In the genomic region with DNA sequence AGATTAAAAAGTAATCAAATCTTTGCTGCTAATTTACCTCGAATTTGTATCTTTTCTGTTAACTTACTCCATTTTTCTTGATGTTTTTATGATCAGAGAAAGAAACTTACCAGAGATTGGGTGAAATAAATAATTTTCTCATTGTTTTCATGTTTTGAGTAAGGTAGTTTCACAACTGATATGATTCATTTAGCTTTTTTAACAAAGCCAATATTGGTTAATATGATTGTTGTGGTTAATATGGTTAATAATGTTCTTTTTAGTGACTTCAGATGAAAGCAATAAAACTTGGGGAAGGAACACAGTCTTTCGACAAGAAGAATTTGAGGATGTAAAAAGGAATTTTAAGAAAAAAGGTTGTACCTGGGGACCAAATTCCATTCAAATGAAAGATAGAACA, we compare ENCODE assay signal across 1 cellular context.
TF ChIP-seq lines count a peak whose summit lies in the region.

No MANE protein-coding gene starts in this region.

TF ChIP-seq in K562, 482 proteins besides CTCF, POLR2A, EP300 and RAD21:
- TF ChIP-seq BMI1 (IDR thresholded peaks at IDR 0.05; ENCODE audit: low read length) (no peak), CBFA2T2 (conservative IDR thresholded peaks at IDR 0.05) (no peak), ZFP91 (CRISPR knock-in tag; IDR thresholded peaks at IDR 0.05) (no peak), NCOR1 (IDR thresholded peaks at IDR 0.05) (no peak), KLF10 (CRISPR knock-in tag; IDR thresholded peaks at IDR 0.05) (no peak), PURB (CRISPR knock-in tag; IDR thresholded peaks at IDR 0.05; ENCODE audit: low read depth) (no peak), PYGO2 (tag; IDR thresholded peaks at IDR 0.05) (no peak), ELF1 (tag; IDR thresholded peaks at IDR 0.05) (no peak), ELF4 (CRISPR knock-in tag; IDR thresholded peaks at IDR 0.05) (no peak), SETDB1 (IDR thresholded peaks at IDR 0.05; ENCODE audit: low read length) (no peak), DNMT1 (IDR thresholded peaks at IDR 0.05) (no peak), YBX1 (IDR thresholded peaks at IDR 0.05) (no peak), ARHGAP35 (IDR thresholded peaks at IDR 0.05; ENCODE audit: partially characterized antibody) (no peak), TAF1 (IDR thresholded peaks at IDR 0.05; ENCODE audit: control insufficient read depth, extremely low read depth, insufficient read depth, low read length, severe bottlenecking) (no peak), U2AF1 (optimal IDR thresholded peaks at IDR 0.05; ENCODE audit: low read depth, low read length) (no peak)
- TF ChIP-seq, protein P1, sequence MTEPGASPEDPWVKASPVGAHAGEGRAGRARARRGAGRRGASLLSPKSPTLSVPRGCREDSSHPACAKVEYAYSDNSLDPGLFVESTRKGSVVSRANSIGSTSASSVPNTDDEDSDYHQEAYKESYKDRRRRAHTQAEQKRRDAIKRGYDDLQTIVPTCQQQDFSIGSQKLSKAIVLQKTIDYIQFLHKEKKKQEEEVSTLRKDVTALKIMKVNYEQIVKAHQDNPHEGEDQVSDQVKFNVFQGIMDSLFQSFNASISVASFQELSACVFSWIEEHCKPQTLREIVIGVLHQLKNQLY (CRISPR knock-in tag; conservative IDR thresholded peaks at IDR 0.05) = no peak
- TF ChIP-seq, protein P2, sequence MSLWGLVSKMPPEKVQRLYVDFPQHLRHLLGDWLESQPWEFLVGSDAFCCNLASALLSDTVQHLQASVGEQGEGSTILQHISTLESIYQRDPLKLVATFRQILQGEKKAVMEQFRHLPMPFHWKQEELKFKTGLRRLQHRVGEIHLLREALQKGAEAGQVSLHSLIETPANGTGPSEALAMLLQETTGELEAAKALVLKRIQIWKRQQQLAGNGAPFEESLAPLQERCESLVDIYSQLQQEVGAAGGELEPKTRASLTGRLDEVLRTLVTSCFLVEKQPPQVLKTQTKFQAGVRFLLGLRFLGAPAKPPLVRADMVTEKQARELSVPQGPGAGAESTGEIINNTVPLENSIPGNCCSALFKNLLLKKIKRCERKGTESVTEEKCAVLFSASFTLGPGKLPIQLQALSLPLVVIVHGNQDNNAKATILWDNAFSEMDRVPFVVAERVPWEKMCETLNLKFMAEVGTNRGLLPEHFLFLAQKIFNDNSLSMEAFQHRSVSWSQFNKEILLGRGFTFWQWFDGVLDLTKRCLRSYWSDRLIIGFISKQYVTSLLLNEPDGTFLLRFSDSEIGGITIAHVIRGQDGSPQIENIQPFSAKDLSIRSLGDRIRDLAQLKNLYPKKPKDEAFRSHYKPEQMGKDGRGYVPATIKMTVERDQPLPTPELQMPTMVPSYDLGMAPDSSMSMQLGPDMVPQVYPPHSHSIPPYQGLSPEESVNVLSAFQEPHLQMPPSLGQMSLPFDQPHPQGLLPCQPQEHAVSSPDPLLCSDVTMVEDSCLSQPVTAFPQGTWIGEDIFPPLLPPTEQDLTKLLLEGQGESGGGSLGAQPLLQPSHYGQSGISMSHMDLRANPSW (CRISPR knock-in tag; IDR thresholded peaks at IDR 0.05) = no peak
